In genomic region chr18:74173434-74173750, GRCh38 we compare ENCODE assay signal across 22 cellular contexts.
"Had no signal": no experiment of that assay in that cellular context is flagged by ENCODE, and none has a peak within 500 bp of the region (broad histone marks: within the 10 kb centered on the region; RNA-seq: fewer than 3 reads in every experiment).

No MANE protein-coding gene starts in this region.

- H3K27me3 ChIP-seq: right atrium auricular region had no signal

- H3K36me3 ChIP-seq: esophagus squamous epithelium, heart right ventricle, left lung, prostate gland, right atrium auricular region, sigmoid colon, stomach, tibial artery had no signal

- H3K4me1 ChIP-seq: esophagus squamous epithelium, heart right ventricle, left lung, prostate gland, right atrium auricular region, sigmoid colon, tibial artery had no signal

- DNase-seq: dermis blood vessel endothelial cell; effector memory CD8-positive, alpha-beta T cell; erythroblast; esophagus squamous epithelium; foreskin melanocyte; glutamatergic neuron; heart right ventricle; hippocampal formation; left cardiac atrium; mesenchymal stem cell; mucosa of descending colon; naive B cell; sigmoid colon; stimulated activated CD4-positive, alpha-beta T cell treated with anti-CD3 and anti-CD28 coated beads, Interleukin-2, amount 100 ng/mL, for 24 hours; stimulated activated CD4-positive, alpha-beta T cell treated with anti-CD3 and anti-CD28 coated beads, Interleukin-4, amount 100 ng/mL, for 24 hours; stimulated activated naive CD4-positive, alpha-beta T cell treated with Interleukin-2 at 50 U/mL for 16 hours; stomach; tibial artery had no signal

- H3K9me3 ChIP-seq: esophagus squamous epithelium, heart right ventricle, left lung, mucosa of descending colon, prostate gland, right atrium auricular region, sigmoid colon, stomach, tibial artery had no signal

- H3K4me3 ChIP-seq: coronary artery, esophagus squamous epithelium, heart right ventricle, left lung, mucosa of descending colon, prostate gland, right atrium auricular region, sigmoid colon, tibial artery had no signal

- H3K27ac ChIP-seq: coronary artery, esophagus squamous epithelium, heart right ventricle, left lung, prostate gland, right atrium auricular region, sigmoid colon, stomach, tibial artery had no signal
